Comparison of ENCODE assay signal across 20 cellular contexts in the genomic region with DNA sequence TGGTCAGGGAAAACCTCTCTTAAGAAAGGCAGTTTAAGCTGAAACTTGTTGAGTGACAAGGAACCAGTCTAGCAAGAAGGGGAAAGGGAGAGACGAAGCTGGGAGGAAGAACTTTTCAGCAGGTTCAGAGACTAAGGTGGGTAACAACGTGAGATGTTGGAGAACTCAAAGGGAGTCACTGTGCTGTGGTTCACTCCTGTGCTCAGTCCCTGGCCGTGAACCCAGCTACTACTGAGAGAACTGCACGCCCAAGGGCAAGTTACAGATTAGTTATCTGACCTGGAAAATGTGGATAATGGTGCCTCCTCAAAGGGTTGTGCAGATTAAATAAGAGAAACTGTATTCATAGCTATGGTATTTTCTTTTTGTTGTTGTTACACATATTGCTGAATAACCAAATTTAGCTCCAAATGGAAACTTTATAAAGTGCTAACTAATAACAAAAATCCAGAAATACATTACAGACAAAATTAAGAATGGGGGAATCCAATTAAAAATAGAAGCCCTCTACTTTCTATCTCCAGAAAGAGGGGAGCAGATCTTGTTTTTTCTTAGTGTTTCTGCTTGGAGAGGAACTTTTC. TPM values are rescaled to one million over a fixed set of nuclear protein-coding genes. Genes with fewer than 3 reads are reported as not detected.
DNase-seq lines count a peak whose midpoint lies in the region; ATAC-seq and TF ChIP-seq lines count a peak whose summit lies in the region.
"Had no signal": no experiment of that assay in that cellular context is flagged by ENCODE, and none has a peak within 500 bp of the region (broad histone marks: within the 10 kb centered on the region; RNA-seq: fewer than 3 reads in every experiment).

No MANE protein-coding gene starts in this region.

- peak overlapping the region in 3 of 4 donors; percentile 51 to 94 (median 59) for H3K27ac ChIP-seq in body of pancreas
- no peak overlapping the region for H3K27ac ChIP-seq in dorsolateral prefrontal cortex
- H3K27ac ChIP-seq: prostate gland, skin epidermis had no signal

- H3K9me3 ChIP-seq in BE2C: no peaks in the 10 kb centered on the region; the same call in 1 of the 2 replicates
- no peaks in the 10 kb centered on the region for H3K9me3 ChIP-seq in body of pancreas
- H3K9me3 ChIP-seq: prostate gland had no signal

- H3K27me3 ChIP-seq in BE2C: no peaks in the 10 kb centered on the region
- H3K27me3 ChIP-seq in body of pancreas: no peaks in the 10 kb centered on the region
- no peaks in the 10 kb centered on the region for H3K27me3 ChIP-seq in dorsolateral prefrontal cortex

- ATAC-seq in body of pancreas (no peak), HG03025 (IDR thresholded peaks at IDR 0.05; ENCODE audit: low FRiP score, unreplicated experiment) (no peak), HG03342 (IDR thresholded peaks at IDR 0.05; ENCODE audit: unreplicated experiment) (no peak)
- ATAC-seq: GM12878; naive thymus-derived CD4-positive, alpha-beta T cell had no signal

- no peaks in the 10 kb centered on the region for H3K27me3 Mint-ChIP-seq in osteocyte (ENCODE audit: unreplicated experiment)
- H3K27me3 Mint-ChIP-seq: naive thymus-derived CD4-positive, alpha-beta T cell had no signal

- H3K36me3 ChIP-seq in BE2C (no peaks in the 10 kb centered on the region), body of pancreas (replicated peaks in 1 of 2; ENCODE audit: insufficient read depth in 1 of 2, low read depth in 2 of 2) (no peaks in the 10 kb centered on the region)
- H3K36me3 ChIP-seq: prostate gland had no signal

- DNase-seq in BE2C: peak; percentile 20
- DNase-seq in M059J (ENCODE audit: low read depth): peak; percentile 22
- peak in 2 of 4 donors; percentile 52 to 59 for DNase-seq in body of pancreas
- no peak for DNase-seq in osteocyte (ENCODE audit: extremely low spot score, unreplicated experiment)
- DNase-seq in NCI-H2196 (lab: John Stamatoyannopoulos, UW; ENCODE audit: unreplicated experiment): no peak
- DNase-seq in dorsolateral prefrontal cortex: no peak
- DNase-seq: activated CD4-positive, alpha-beta T cell treated with anti-CD3 and anti-CD28 coated beads for 1 hour; DMS153; GF-D8; naive thymus-derived CD4-positive, alpha-beta T cell; NCI-H1436 treated with DMSO at 0.1 percent for 48 hours; NCI-H748 treated with DMSO at 0.1 percent for 48 hours; stimulated activated CD4-positive, alpha-beta T cell treated with anti-CD3 and anti-CD28 coated beads, Interleukin-4, amount 100 ng/mL, for 1 hour; T-helper 9 cell had no signal

- H3K4me3 ChIP-seq in BE2C (ENCODE audit: low read depth, low read length) (no peak overlapping the region), body of pancreas (no peak overlapping the region), dorsolateral prefrontal cortex (no peak overlapping the region)
- H3K4me3 ChIP-seq: GM12878, lung, prostate gland, skin epidermis had no signal

- TF ChIP-seq CTCF in BE2C (IDR thresholded peaks at IDR 0.05; ENCODE audit: low read depth, low read length) (no peak), body of pancreas (IDR thresholded peaks at IDR 0.05) (no peak), osteocyte (IDR thresholded peaks at IDR 0.05) (no peak), dorsolateral prefrontal cortex (IDR thresholded peaks at IDR 0.05 in 54 of 56, conservative IDR thresholded peaks at IDR 0.05 in 2 of 56; ENCODE audit: low read depth in 1 of 56, partially characterized antibody in 56 of 56) (no peak)

- intact Hi-C loops in body of pancreas (cut with DNase I): no loop called here
- intact Hi-C loops in dorsolateral prefrontal cortex (cut with DNase I): loop anchor here in 1 of 2 donors (5.0 kb wide), 1 partner anchor 517 kb away; the partner anchor contains the start of gene HSPG2

- H3K9me3 Mint-ChIP-seq in osteocyte (ENCODE audit: unreplicated experiment): no peaks in the 10 kb centered on the region

- H3K4me3 Mint-ChIP-seq in osteocyte (ENCODE audit: unreplicated experiment): no peak overlapping the region

- WGBS in body of pancreas, 2 donors: 26 to 34% methylated on average over 4 of the region's 4 CpGs

- peak overlapping the region; percentile 11 for H3K27ac Mint-ChIP-seq in osteocyte (ENCODE audit: unreplicated experiment)

- H3K36me3 Mint-ChIP-seq in osteocyte (ENCODE audit: unreplicated experiment): no peaks in the 10 kb centered on the region

- TF ChIP-seq POLR2A in body of pancreas (IDR thresholded peaks at IDR 0.05): peak in 1 of 3 donors; percentile 36

- H3K4me1 Mint-ChIP-seq in osteocyte (ENCODE audit: unreplicated experiment): peaks cover 56% of the 10 kb centered on the region

- H3K4me1 ChIP-seq in BE2C: peaks cover 11% of the 10 kb centered on the region; the same call in 1 of the 2 replicates
- H3K4me1 ChIP-seq in body of pancreas: peaks cover 81% of the 10 kb centered on the region
- H3K4me1 ChIP-seq: prostate gland had no signal

RNA-seq across cellular contexts. Expression of gene ZBTB40, which starts 2.9 kb away (rescaled TPM):
- 10.7 TPM for polyA plus RNA-seq in BE2C (2012; ENCODE audit: insufficient read depth, insufficient read length, low read depth)
- total RNA-seq in M059J (2014; rRNA removed; shearing (Covaris generic)): 4.1 and 11.8 TPM in 2 replicates
- total RNA-seq in body of pancreas: 10 to 100 TPM; 11.2 to 20.1 TPM
- 22.5 and 23.6 TPM in 2 replicates for total RNA-seq in osteocyte
- 10 to 100 TPM; 12.6 to 33.7 (median 21.8) TPM for total RNA-seq in dorsolateral prefrontal cortex

Comparison
In these comparisons a context has a peak if more than half of its experiments do, and no peak if none do; other contexts are left out.
1. DNase-seq: peak in BE2C (single experiment) and M059J (single experiment); none in osteocyte (single experiment), NCI-H2196 (single experiment) and dorsolateral prefrontal cortex (0 of 10).
2. H3K27ac ChIP-seq: peak in body of pancreas (3 of 4); none in dorsolateral prefrontal cortex (0 of 59).